Comparison of ENCODE assay signal across 21 cellular contexts in the genomic region with DNA sequence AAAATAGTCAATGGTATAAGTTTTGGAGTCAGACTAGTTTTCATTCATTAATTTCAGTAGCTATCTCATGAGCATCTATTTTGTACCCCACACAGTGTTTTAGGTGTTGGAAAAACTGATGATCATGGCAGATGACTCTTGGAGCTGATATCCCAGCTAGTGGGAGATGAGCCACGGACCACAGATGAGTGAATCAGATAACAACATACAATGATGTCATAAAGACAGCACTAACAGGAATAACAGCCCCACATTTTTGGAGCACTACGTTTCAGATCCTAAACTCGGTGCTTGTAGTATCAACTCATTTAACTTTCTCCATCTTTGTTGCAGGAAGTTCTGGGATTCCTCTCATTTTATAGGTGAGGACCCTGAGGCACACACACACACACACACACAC.
"Had no signal": no experiment of that assay in that cellular context is flagged by ENCODE, and none has a peak within 500 bp of the region (broad histone marks: within the 10 kb centered on the region; RNA-seq: fewer than 3 reads in every experiment).

No MANE protein-coding gene starts in this region.

- H3K27ac ChIP-seq: left ventricle myocardium inferior, spleen, tibial nerve, vagina had no signal

- H3K27ac Mint-ChIP-seq: activated CD4-positive, alpha-beta memory T cell treated with anti-CD3 and anti-CD28 coated beads, Interleukin-2, amount 10 ng/mL, durations not matched to agents 7 days and 5 days; activated CD4-positive, alpha-beta T cell treated with anti-CD3 and anti-CD28 coated beads, Interleukin-2, amount 10 ng/mL, durations not matched to agents 24 days and 14 days; activated T-cell treated with anti-CD3 and anti-CD28 coated beads, Interleukin-2, amount 50 U/mL, for 72 hours; natural killer cell had no signal

- H3K36me3 ChIP-seq: left ventricle myocardium inferior, tibial nerve, vagina had no signal

- H3K9me3 Mint-ChIP-seq: activated CD4-positive, alpha-beta T cell treated with anti-CD3 and anti-CD28 coated beads, Interleukin-2, amount 10 ng/mL, durations not matched to agents 24 days and 14 days; activated T-cell treated with anti-CD3 and anti-CD28 coated beads, Interleukin-2, amount 50 U/mL, for 72 hours; natural killer cell had no signal

- H3K4me1 ChIP-seq: left ventricle myocardium inferior, spleen, tibial nerve, vagina had no signal

- H3K4me3 Mint-ChIP-seq: activated CD4-positive, alpha-beta memory T cell treated with anti-CD3 and anti-CD28 coated beads, Interleukin-2, amount 10 ng/mL, durations not matched to agents 7 days and 5 days; activated CD4-positive, alpha-beta T cell treated with anti-CD3 and anti-CD28 coated beads, Interleukin-2, amount 10 ng/mL, durations not matched to agents 24 days and 14 days; activated T-cell treated with anti-CD3 and anti-CD28 coated beads, Interleukin-2, amount 50 U/mL, for 72 hours; brain; natural killer cell; T-helper 17 cell had no signal

- H3K36me3 Mint-ChIP-seq: brain had no signal

- ATAC-seq: activated T-cell treated with anti-CD3 and anti-CD28 coated beads, Interleukin-2, amount 50 U/mL, for 72 hours; natural killer cell; T-helper 17 cell had no signal

- DNase-seq: activated CD4-positive, alpha-beta memory T cell treated with anti-CD3 and anti-CD28 coated beads, Interleukin-2, amount 10 ng/mL, durations not matched to agents 7 days and 5 days; activated CD4-positive, alpha-beta T cell treated with anti-CD3 and anti-CD28 coated beads, Interleukin-2, amount 10 ng/mL, durations not matched to agents 24 days and 14 days; activated CD4-positive, CD25-positive, alpha-beta regulatory T cell; activated gamma-delta T cell; activated naive CD4-positive, alpha-beta T cell treated with anti-CD3 and anti-CD28 coated beads, Interleukin-2, amount 50 U/mL, for 16 hours; activated T-cell treated with anti-CD3 and anti-CD28 coated beads, Interleukin-2, amount 50 U/mL, for 72 hours; aorta; central memory CD4-positive, alpha-beta T cell; effector memory CD4-positive, alpha-beta T cell; hippocampal formation; left ventricle myocardium inferior; midbrain; natural killer cell; spleen; stimulated activated CD4-positive, alpha-beta T cell treated with anti-CD3 and anti-CD28 coated beads, Interleukin-4, amount 100 ng/mL, for 1 hour; stimulated activated naive CD4-positive, alpha-beta T cell treated with Interleukin-2 at 50 U/mL for 16 hours; substantia nigra; T-helper 17 cell had no signal

- H3K27me3 Mint-ChIP-seq: activated CD4-positive, alpha-beta memory T cell treated with anti-CD3 and anti-CD28 coated beads, Interleukin-2, amount 10 ng/mL, durations not matched to agents 7 days and 5 days; activated CD4-positive, alpha-beta T cell treated with anti-CD3 and anti-CD28 coated beads, Interleukin-2, amount 10 ng/mL, durations not matched to agents 24 days and 14 days; T-helper 17 cell had no signal

- H3K27me3 ChIP-seq: spleen, vagina had no signal

- H3K4me3 ChIP-seq: left ventricle myocardium inferior, spleen, tibial nerve, vagina had no signal

- H3K9me3 ChIP-seq: tibial nerve, vagina had no signal
